ENCODE assay signal across 1 cellular context in genomic region chrX:56800307-56800706, GRCh38.
TF ChIP-seq lines count a peak whose summit lies in the region.

No MANE protein-coding gene starts in this region.

TF ChIP-seq in GM23338, 12 proteins besides CTCF, POLR2A, EP300 and RAD21 (continued from another document):
- no peak for TF ChIP-seq ZNF462 (CRISPR knock-in tag; IDR thresholded peaks at IDR 0.05)
- TF ChIP-seq ETS1 (IDR thresholded peaks at IDR 0.05) = no peak
- TF ChIP-seq NANOG (IDR thresholded peaks at IDR 0.05; ENCODE audit: borderline replicate concordance) = no peak
- no peak for TF ChIP-seq JUNB (IDR thresholded peaks at IDR 0.05; ENCODE audit: unreplicated experiment)
- TF ChIP-seq EZH2phosphoT487 (IDR thresholded peaks at IDR 0.05; ENCODE audit: unreplicated experiment) = no peak
- no peak for TF ChIP-seq ZNF114 (CRISPR knock-in tag; IDR thresholded peaks at IDR 0.05)
